Comparison of ENCODE assay signal across 9 cellular contexts in genomic region chr11:2892215-2893020, GRCh38. TPM values are rescaled to one million over a fixed set of nuclear protein-coding genes. Genes with fewer than 3 reads are reported as not detected.
DNase-seq lines count a peak whose midpoint lies in the region; ATAC-seq, FAIRE-seq and TF ChIP-seq lines count a peak whose summit lies in the region.
"Had no signal": no experiment of that assay in that cellular context is flagged by ENCODE, and none has a peak within 500 bp of the region (broad histone marks: within the 10 kb centered on the region; RNA-seq: fewer than 3 reads in every experiment).

No MANE protein-coding gene starts in this region.

- no peak overlapping the region for H3K27ac ChIP-seq in trophoblast cell (ENCODE audit: low read depth, low read length)

- peak overlapping the region; percentile 81 for H3K4me3 Mint-ChIP-seq in activated naive CD4-positive, alpha-beta T cell treated with anti-CD3 and anti-CD28 coated beads, Interleukin-2, amount 10 ng/mL, durations not matched to agents 7 days and 5 days

- H3K4me2 ChIP-seq in trophoblast cell (ENCODE audit: low read length): peak overlapping the region; percentile 54

- H3K4me1 Mint-ChIP-seq in activated naive CD4-positive, alpha-beta T cell treated with anti-CD3 and anti-CD28 coated beads, Interleukin-2, amount 10 ng/mL, durations not matched to agents 7 days and 5 days: peaks cover 35% of the 10 kb centered on the region

- TF ChIP-seq POLR2A in GM18505 (IDR thresholded peaks at IDR 0.05; ENCODE audit: borderline replicate concordance, extremely low read depth, insufficient read depth, insufficient read length): no peak

- no peak overlapping the region for H2BK120ac ChIP-seq in trophoblast cell (ENCODE audit: insufficient read depth, low read length, poor library complexity)

- H3K27me3 Mint-ChIP-seq in activated naive CD4-positive, alpha-beta T cell treated with anti-CD3 and anti-CD28 coated beads, Interleukin-2, amount 10 ng/mL, durations not matched to agents 7 days and 5 days: peaks cover 19% of the 10 kb centered on the region

- peak overlapping the region; percentile 32 for H2AFZ ChIP-seq in trophoblast cell (ENCODE audit: insufficient read depth, low read length, poor library complexity)

- FAIRE-seq in D721Med (lab: Jason Lieb, UNC): no peak
- peak; percentile 13 for FAIRE-seq in HTR-8/SVneo (lab: Jason Lieb, UNC)
- FAIRE-seq: TTC549 had no signal

- no peak overlapping the region for H3K23ac ChIP-seq in trophoblast cell (ENCODE audit: low read length)

- peaks cover 13% of the 10 kb centered on the region for H3K79me1 ChIP-seq in trophoblast cell (ENCODE audit: low read length)

- peak overlapping the region; percentile 86 for H3K27ac Mint-ChIP-seq in activated naive CD4-positive, alpha-beta T cell treated with anti-CD3 and anti-CD28 coated beads, Interleukin-2, amount 10 ng/mL, durations not matched to agents 7 days and 5 days

- peaks cover 7 to 12% of the 10 kb centered on the region in 2 experiments for H3K4me1 ChIP-seq in trophoblast cell (ENCODE audit: control insufficient read depth in 1 of 2, insufficient read depth in 2 of 2, low read length in 2 of 2)

- no peaks in the 10 kb centered on the region for H3K36me3 ChIP-seq in trophoblast cell (ENCODE audit: control insufficient read depth in 1 of 2, insufficient read depth in 2 of 2, low read length in 2 of 2)

- H3K14ac ChIP-seq in trophoblast cell (ENCODE audit: low read length): peak overlapping the region; percentile 38

- peak overlapping the region; percentile 77 for H4K8ac ChIP-seq in trophoblast cell (ENCODE audit: low read depth, low read length)

- peak overlapping the region; percentile 16 for H3K4ac ChIP-seq in trophoblast cell (ENCODE audit: low read depth, low read length)

- H3K9me3 Mint-ChIP-seq in activated naive CD4-positive, alpha-beta T cell treated with anti-CD3 and anti-CD28 coated beads, Interleukin-2, amount 10 ng/mL, durations not matched to agents 7 days and 5 days: no peaks in the 10 kb centered on the region

- H3K27me3 ChIP-seq in trophoblast cell (ENCODE audit: insufficient read depth, low read length): no peaks in the 10 kb centered on the region

- peak; percentile 71 for TF ChIP-seq CTCF in D721Med (IDR thresholded peaks at IDR 0.05; ENCODE audit: insufficient read depth, missing control alignments)

- ATAC-seq in GM18505 (IDR thresholded peaks at IDR 0.05; ENCODE audit: unreplicated experiment) (no peak), HG03045 (IDR thresholded peaks at IDR 0.05; ENCODE audit: unreplicated experiment) (no peak)

- H3K4me3 ChIP-seq in trophoblast cell (ENCODE audit: low read depth, low read length): peak overlapping the region; percentile 56

- H2BK12ac ChIP-seq in trophoblast cell (ENCODE audit: low read length): peak overlapping the region; percentile 1

- no peaks in the 10 kb centered on the region for H3K36me3 Mint-ChIP-seq in activated naive CD4-positive, alpha-beta T cell treated with anti-CD3 and anti-CD28 coated beads, Interleukin-2, amount 10 ng/mL, durations not matched to agents 7 days and 5 days

- H4K91ac ChIP-seq in trophoblast cell (ENCODE audit: low read depth, low read length): peak overlapping the region; percentile 85

- H2AK5ac ChIP-seq in trophoblast cell (ENCODE audit: low read length): peak overlapping the region; percentile 26

- DNase-seq in D721Med (ENCODE audit: insufficient read length, low spot score) (no peak), HTR-8/SVneo (ENCODE audit: insufficient read length, low spot score) (peak; percentile 70), RKO (ENCODE audit: low spot score) (peak; percentile 55), glomerular visceral epithelial cell (ENCODE audit: extremely low spot score) (peak; percentile 70), trophoblast cell (peak; percentile 69 to 74)
- peak; percentile 90 for DNase-seq in activated naive CD4-positive, alpha-beta T cell treated with anti-CD3 and anti-CD28 coated beads, Interleukin-2, amount 10 ng/mL, durations not matched to agents 7 days and 5 days

- no CpG with 5 or more reads among the region's 36 CpGs for WGBS in trophoblast cell (ENCODE audit: extremely low coverage, insufficient coverage, insufficient read length)

- no peaks in the 10 kb centered on the region for H3K79me2 ChIP-seq in trophoblast cell (ENCODE audit: control insufficient read depth, insufficient read depth, low read length, poor library complexity)

- peak overlapping the region; percentile 51 for H4K12ac ChIP-seq in trophoblast cell (ENCODE audit: low read depth, low read length)

- CTCF ChIA-PET in activated naive CD4-positive, alpha-beta T cell treated with anti-CD3 and anti-CD28 coated beads, Interleukin-2, amount 10 ng/mL, durations not matched to agents 7 days and 5 days (lab: Charles Lee): interaction anchor here (0.7 to 13.7 kb wide), 23 partner anchors 10 to 798 kb away, joined by 3 to 344 read pairs (median 4); partner anchors contain the start of genes CARS1 and PHLDA2

- H2BK5ac ChIP-seq in trophoblast cell (ENCODE audit: low read depth, low read length, poor library complexity): no peak overlapping the region

- peaks cover 9% of the 10 kb centered on the region for H3K9me3 ChIP-seq in trophoblast cell (ENCODE audit: insufficient read depth, low read depth, low read length)

- H3K9ac ChIP-seq in trophoblast cell (ENCODE audit: low read length): peak overlapping the region; percentile 1

- peak overlapping the region; percentile 10 for H3K18ac ChIP-seq in trophoblast cell (ENCODE audit: low read length)

RNA-seq across cellular contexts. Expression of gene CDKN1C, which starts 6.8 kb away (rescaled TPM):
- polyA plus RNA-seq in trophoblast cell (2013): 604 and 638 TPM in 2 replicates

RNA-seq across cellular contexts. Expression of gene PHLDA2, which starts 36.8 kb away (rescaled TPM):
- polyA plus RNA-seq in trophoblast cell (2013): 252 and 269 TPM in 2 replicates
